ENCODE assay signal across 25 cellular contexts in the genomic region with DNA sequence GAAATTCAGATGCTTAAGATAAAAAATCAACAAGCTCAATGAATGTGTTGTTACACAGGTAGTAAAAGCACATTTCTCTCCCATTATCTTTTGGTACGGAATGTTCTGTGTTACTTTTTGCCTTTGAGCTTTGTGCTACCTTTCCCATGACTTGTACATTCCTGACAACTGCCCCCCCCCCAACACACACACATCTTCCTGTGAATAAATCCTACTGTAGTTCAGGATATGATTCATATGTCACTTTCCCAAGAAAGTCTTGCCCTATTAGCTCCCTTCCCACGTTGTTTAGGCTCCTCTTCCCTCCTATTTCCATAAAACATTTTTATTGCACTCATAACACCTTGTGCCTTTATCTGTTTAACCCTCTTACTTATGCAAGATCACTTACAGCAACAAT.
DNase-seq lines count a peak whose midpoint lies in the region; ATAC-seq and TF ChIP-seq lines count a peak whose summit lies in the region.
"Had no signal": no experiment of that assay in that cellular context is flagged by ENCODE, and none has a peak within 500 bp of the region (broad histone marks: within the 10 kb centered on the region; RNA-seq: fewer than 3 reads in every experiment).

No MANE protein-coding gene starts in this region.

- CTCF ChIA-PET in RWPE1 (lab: Yijun Ruan, JAX), result interaction anchor here (0.7 to 2.1 kb wide), 2 partner anchors 56 to 445 kb away, joined by 3 to 6 read pairs; no protein-coding TSS in a partner anchor
- CTCF ChIA-PET in activated CD8-positive, alpha-beta T cell treated with anti-CD3 and anti-CD28 coated beads for 36 hours (lab: Charles Lee), result no interaction called here

- no peaks in the 10 kb centered on the region for H3K4me1 ChIP-seq in trophoblast cell (ENCODE audit: control insufficient read depth in 1 of 2, insufficient read depth in 2 of 2, low read length in 2 of 2)
- H3K4me1 ChIP-seq: SJCRH30, spleen had no signal

- H3K4me2 ChIP-seq in trophoblast cell (ENCODE audit: low read length), result no peak overlapping the region

- H3K4me1 Mint-ChIP-seq in activated CD8-positive, alpha-beta T cell treated with anti-CD3 and anti-CD28 coated beads for 36 hours (ENCODE audit: low read depth), result no peaks in the 10 kb centered on the region
- H3K4me1 Mint-ChIP-seq: IgD-negative memory B cell had no signal

- H3K79me2 ChIP-seq in trophoblast cell (ENCODE audit: control insufficient read depth, insufficient read depth, low read length, poor library complexity), result no peaks in the 10 kb centered on the region

- no peaks in the 10 kb centered on the region for H3K36me3 Mint-ChIP-seq in activated CD8-positive, alpha-beta T cell treated with anti-CD3 and anti-CD28 coated beads for 36 hours (ENCODE audit: low read depth)
- H3K36me3 Mint-ChIP-seq: IgD-negative memory B cell, WTC11 had no signal

- H3K4me3 ChIP-seq in epithelial cell of esophagus (ENCODE audit: low read length) (no peak overlapping the region), trophoblast cell (ENCODE audit: low read depth, low read length) (no peak overlapping the region)
- H3K4me3 ChIP-seq: GM23248, MG63, SJCRH30, spleen had no signal

- H3K79me1 ChIP-seq in trophoblast cell (ENCODE audit: low read length), result no peaks in the 10 kb centered on the region

- WGBS in trophoblast cell (ENCODE audit: extremely low coverage, insufficient coverage, insufficient read length), result no CpG with 5 or more reads among the region's 2 CpGs

- H3K27me3 ChIP-seq in trophoblast cell (ENCODE audit: insufficient read depth, low read length), result no peaks in the 10 kb centered on the region
- H3K27me3 ChIP-seq: MG63, SJCRH30, spleen had no signal

- no peak overlapping the region for H4K8ac ChIP-seq in trophoblast cell (ENCODE audit: low read depth, low read length)

- H3K9me3 ChIP-seq in trophoblast cell (ENCODE audit: insufficient read depth, low read depth, low read length), result no peaks in the 10 kb centered on the region
- H3K9me3 ChIP-seq: MG63, SJCRH30 had no signal

- DNase-seq in COLO829 (ENCODE audit: low spot score) (peak; percentile 2), RWPE1 (ENCODE audit: low spot score) (peak; percentile 57), epithelial cell of esophagus (ENCODE audit: low read depth) (peak; percentile 87), trophoblast cell (peak; percentile 3 to 32), NCI-H1105 treated with DMSO at 0.1 percent for 48 hours (lab: John Stamatoyannopoulos, UW) (no peak), SKM-1 (lab: John Stamatoyannopoulos, UW; ENCODE audit: unreplicated experiment) (no peak), amniotic stem cell (lab: John Stamatoyannopoulos, UW) (no peak)
- no peak for DNase-seq in activated CD8-positive, alpha-beta T cell treated with anti-CD3 and anti-CD28 coated beads for 36 hours
- DNase-seq: ACHN; activated CD4-positive, alpha-beta T cell treated with anti-CD3 and anti-CD28 coated beads, Interleukin-2, amount 50 U/mL, for 48 hours; activated gamma-delta T cell treated with Interleukin-2 at 50 U/mL for 16 hours; activated T-cell treated with anti-CD3 and anti-CD28 coated beads for 4 hours; C1 segment of cervical spinal cord; effector memory CD8-positive, alpha-beta T cell; GM23248; head of caudate nucleus; left ventricle myocardium superior; MG63; NCI-H1694; NCI-H748 treated with DMSO at 0.1 percent for 48 hours; posterior cingulate gyrus; SJCRH30; spleen had no signal

- H3K14ac ChIP-seq in trophoblast cell (ENCODE audit: low read length), result no peak overlapping the region

- H3K23ac ChIP-seq in trophoblast cell (ENCODE audit: low read length), result no peak overlapping the region

- no peak overlapping the region for H4K12ac ChIP-seq in trophoblast cell (ENCODE audit: low read depth, low read length)

- H2BK120ac ChIP-seq in trophoblast cell (ENCODE audit: insufficient read depth, low read length, poor library complexity), result no peak overlapping the region

- H3K4me3 Mint-ChIP-seq in activated CD8-positive, alpha-beta T cell treated with anti-CD3 and anti-CD28 coated beads for 36 hours, result no peak overlapping the region
- H3K4me3 Mint-ChIP-seq: effector memory CD8-positive, alpha-beta T cell; IgD-negative memory B cell; WTC11 had no signal

- no peak for TF ChIP-seq CTCF in RWPE1 (conservative IDR thresholded peaks at IDR 0.05; ENCODE audit: low read depth)
- TF ChIP-seq CTCF in epithelial cell of esophagus (IDR thresholded peaks at IDR 0.05; ENCODE audit: insufficient read depth, low read depth, low read length, missing control alignments), result no peak
- no peak for TF ChIP-seq CTCF in activated CD8-positive, alpha-beta T cell treated with anti-CD3 and anti-CD28 coated beads for 36 hours (IDR thresholded peaks at IDR 0.05)

- intact Hi-C loops in activated CD8-positive, alpha-beta T cell treated with anti-CD3 and anti-CD28 coated beads for 36 hours (cut with micrococcal nuclease), result no loop called here

- no peak overlapping the region for H2AFZ ChIP-seq in trophoblast cell (ENCODE audit: insufficient read depth, low read length, poor library complexity)
- H2AFZ ChIP-seq: GM23248 had no signal

- no peak overlapping the region for H2BK5ac ChIP-seq in trophoblast cell (ENCODE audit: low read depth, low read length, poor library complexity)

- no peaks in the 10 kb centered on the region for H3K36me3 ChIP-seq in trophoblast cell (ENCODE audit: control insufficient read depth in 1 of 2, insufficient read depth in 2 of 2, low read length in 2 of 2)
- H3K36me3 ChIP-seq: MG63, SJCRH30, spleen had no signal

- no peak for ATAC-seq in activated CD8-positive, alpha-beta T cell treated with anti-CD3 and anti-CD28 coated beads for 36 hours
- ATAC-seq: effector memory CD8-positive, alpha-beta T cell; left ventricle myocardium superior; WTC11 had no signal

- no peak overlapping the region for H4K91ac ChIP-seq in trophoblast cell (ENCODE audit: low read depth, low read length)

- no peak overlapping the region for H3K27ac Mint-ChIP-seq in activated CD8-positive, alpha-beta T cell treated with anti-CD3 and anti-CD28 coated beads for 36 hours
- H3K27ac Mint-ChIP-seq: effector memory CD8-positive, alpha-beta T cell; IgD-negative memory B cell; WTC11 had no signal

- H2BK12ac ChIP-seq in trophoblast cell (ENCODE audit: low read length), result no peak overlapping the region

- no peaks in the 10 kb centered on the region for H3K27me3 Mint-ChIP-seq in activated CD8-positive, alpha-beta T cell treated with anti-CD3 and anti-CD28 coated beads for 36 hours
- H3K27me3 Mint-ChIP-seq: effector memory CD8-positive, alpha-beta T cell; IgD-negative memory B cell had no signal

- H3K27ac ChIP-seq in RWPE1, result no peak overlapping the region
- H3K27ac ChIP-seq in trophoblast cell (ENCODE audit: low read depth, low read length), result no peak overlapping the region
- H3K27ac ChIP-seq: GM23248, SJCRH30, spleen had no signal

- no peak overlapping the region for H3K9ac ChIP-seq in trophoblast cell (ENCODE audit: low read length)
- H3K9ac ChIP-seq: GM23248 had no signal

- POLR2A ChIA-PET in RWPE1 (lab: Yijun Ruan, JAX; ENCODE audit: low non-redundant PET), result no interaction called here
- POLR2A ChIA-PET in activated CD8-positive, alpha-beta T cell treated with anti-CD3 and anti-CD28 coated beads for 36 hours (lab: Charles Lee), result interaction anchor here (0.6 kb wide), 1 partner anchor 1381 kb away, joined by 4 read pairs; no protein-coding TSS in a partner anchor

- H3K4ac ChIP-seq in trophoblast cell (ENCODE audit: low read depth, low read length), result no peak overlapping the region

- H3K18ac ChIP-seq in trophoblast cell (ENCODE audit: low read length), result no peak overlapping the region

- peaks cover 6% of the 10 kb centered on the region for H3K9me3 Mint-ChIP-seq in activated CD8-positive, alpha-beta T cell treated with anti-CD3 and anti-CD28 coated beads for 36 hours

- no peak overlapping the region for H2AK5ac ChIP-seq in trophoblast cell (ENCODE audit: low read length)

Comparison
In these comparisons a context has a peak if more than half of its experiments do, and no peak if none do; other contexts are left out.
1. DNase-seq: peak in COLO829 (single experiment), RWPE1 (single experiment), epithelial cell of esophagus (single experiment) and trophoblast cell (2 of 2); none in NCI-H1105 treated with DMSO at 0.1 percent for 48 hours (single experiment), activated CD8-positive, alpha-beta T cell treated with anti-CD3 and anti-CD28 coated beads for 36 hours (single experiment), SKM-1 (single experiment) and amniotic stem cell (single experiment).